In the genomic region with DNA sequence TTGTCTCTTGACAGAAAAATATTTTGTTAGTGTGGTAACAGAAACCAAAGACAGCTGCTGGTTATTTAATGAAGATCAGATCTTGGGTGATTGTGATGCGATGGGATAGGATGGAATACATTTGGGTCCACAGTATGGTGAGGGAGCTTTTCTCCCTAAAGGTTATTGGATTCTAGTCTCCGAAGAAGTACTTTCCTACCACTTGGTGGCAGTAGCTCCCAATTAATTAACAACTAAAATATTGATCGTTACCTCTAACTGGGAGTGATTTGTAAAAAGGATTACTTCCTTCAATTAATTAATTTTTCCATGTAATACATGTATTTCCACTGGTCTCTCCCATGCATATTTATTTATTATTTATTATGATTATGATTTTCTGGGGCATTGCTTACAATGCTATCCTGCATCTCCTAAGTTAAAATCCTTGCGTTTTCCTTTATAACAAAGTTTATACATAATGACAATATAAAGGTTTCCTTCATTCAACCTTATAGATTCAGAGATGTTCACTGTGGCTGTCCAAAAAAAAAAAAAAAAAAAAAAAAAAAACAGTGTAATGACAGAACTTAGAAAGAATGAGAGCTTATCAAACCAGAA, we compare ENCODE assay signal across 9 cellular contexts. TPM values are rescaled to one million over a fixed set of nuclear protein-coding genes. Genes with fewer than 3 reads are reported as not detected.
A peak's percentile ranks its signal among the peaks of the same experiment; 100 is the strongest.
DNase-seq lines count a peak whose midpoint lies in the region; ATAC-seq, FAIRE-seq and TF ChIP-seq lines count a peak whose summit lies in the region.
"Had no signal": no experiment of that assay in that cellular context is flagged by ENCODE, and none has a peak within 500 bp of the region (broad histone marks: within the 10 kb centered on the region; RNA-seq: fewer than 3 reads in every experiment).

No MANE protein-coding gene starts in this region.

- peaks cover 6% of the 10 kb centered on the region for H3K4me1 Mint-ChIP-seq in astrocyte (ENCODE audit: low read depth, unreplicated experiment)
- H3K4me1 Mint-ChIP-seq in stimulated activated memory B cell treated with anti-CD40 and anti-IgM and Interleukin-4, amounts not matched to agents 10 μg/mL and 1 μg/mL and 100 μg/mL, for 72 hours, result no peaks in the 10 kb centered on the region

- DNase-seq in NCI-H2171 (lab: John Stamatoyannopoulos, UW) (peak; percentile 2), astrocyte (ENCODE audit: low read depth) (peak; percentile 20), T1000 (lab: John Stamatoyannopoulos, UW) (no peak)

- peak; percentile 74 to 77 for TF ChIP-seq RAD21 in liver (IDR thresholded peaks at IDR 0.05)

- no peak overlapping the region for H3K9ac ChIP-seq in astrocyte (ENCODE audit: low read length)
- H3K9ac ChIP-seq in liver (ENCODE audit: low read depth in 1 of 2, low read length in 2 of 2), result no peak overlapping the region

- H3K27ac Mint-ChIP-seq in astrocyte (ENCODE audit: unreplicated experiment), result no peak overlapping the region
- H3K27ac Mint-ChIP-seq in stimulated activated memory B cell treated with anti-CD40 and anti-IgM and Interleukin-4, amounts not matched to agents 10 μg/mL and 1 μg/mL and 100 μg/mL, for 72 hours, result no peak overlapping the region

- no peaks in the 10 kb centered on the region for H3K9me3 Mint-ChIP-seq in astrocyte (ENCODE audit: unreplicated experiment)
- no peaks in the 10 kb centered on the region for H3K9me3 Mint-ChIP-seq in stimulated activated memory B cell treated with anti-CD40 and anti-IgM and Interleukin-4, amounts not matched to agents 10 μg/mL and 1 μg/mL and 100 μg/mL, for 72 hours

- H3K4me1 ChIP-seq in astrocyte (ENCODE audit: insufficient read depth, low read length) (no peaks in the 10 kb centered on the region), liver (ENCODE audit: control insufficient read depth in 4 of 4, insufficient read depth in 4 of 4, low read length in 3 of 4) (no peaks in the 10 kb centered on the region)

- no peak overlapping the region for H3K27ac ChIP-seq in C4-2B
- H3K27ac ChIP-seq in astrocyte (ENCODE audit: low read depth, low read length), result no peak overlapping the region
- H3K27ac ChIP-seq in liver (ENCODE audit: low read depth in 1 of 2, low read length in 2 of 2), result no peak overlapping the region

- no peak overlapping the region for H2AFZ ChIP-seq in astrocyte (ENCODE audit: low read depth, low read length)

- no peaks in the 10 kb centered on the region for H4K20me1 ChIP-seq in astrocyte (ENCODE audit: insufficient read depth, low read length)

- H3K4me3 Mint-ChIP-seq in astrocyte (ENCODE audit: unreplicated experiment), result no peak overlapping the region
- no peak overlapping the region for H3K4me3 Mint-ChIP-seq in stimulated activated memory B cell treated with anti-CD40 and anti-IgM and Interleukin-4, amounts not matched to agents 10 μg/mL and 1 μg/mL and 100 μg/mL, for 72 hours

- H3K79me2 ChIP-seq in astrocyte (ENCODE audit: insufficient read depth, low read length), result no peaks in the 10 kb centered on the region

- no peak overlapping the region for H3K4me3 ChIP-seq in astrocyte (ENCODE audit: insufficient read depth, low read depth, low read length)
- H3K4me3 ChIP-seq in liver (ENCODE audit: low read depth in 1 of 3, low read length in 3 of 3), result no peak overlapping the region
- H3K4me3 ChIP-seq: lung had no signal

- H3K36me3 Mint-ChIP-seq in astrocyte (ENCODE audit: low read depth, unreplicated experiment), result no peaks in the 10 kb centered on the region
- no peaks in the 10 kb centered on the region for H3K36me3 Mint-ChIP-seq in stimulated activated memory B cell treated with anti-CD40 and anti-IgM and Interleukin-4, amounts not matched to agents 10 μg/mL and 1 μg/mL and 100 μg/mL, for 72 hours

- H3K27me3 ChIP-seq in astrocyte (ENCODE audit: insufficient read depth, low read length) (no peaks in the 10 kb centered on the region), liver (ENCODE audit: control insufficient read depth in 4 of 4, insufficient read depth in 4 of 4, low read length in 3 of 4) (peaks cover 0 to 6% (median 0%) of the 10 kb centered on the region in 4 donors)

- ATAC-seq in GM21717 (IDR thresholded peaks at IDR 0.05; ENCODE audit: unreplicated experiment), result peak; percentile 46
- no peak for ATAC-seq in GM18873 (IDR thresholded peaks at IDR 0.05; ENCODE audit: low FRiP score, unreplicated experiment)
- no peak for ATAC-seq in stimulated activated memory B cell treated with anti-CD40 and anti-IgM and Interleukin-4, amounts not matched to agents 10 μg/mL and 1 μg/mL and 100 μg/mL, for 72 hours

- H3K9me3 ChIP-seq in astrocyte (ENCODE audit: insufficient read depth, low read depth, low read length) (no peaks in the 10 kb centered on the region), liver (ENCODE audit: control insufficient read depth in 4 of 4, low read length in 3 of 4) (no peaks in the 10 kb centered on the region)

- TF ChIP-seq CTCF in C4-2B (conservative IDR thresholded peaks at IDR 0.05) (peak; percentile 78), astrocyte (IDR thresholded peaks at IDR 0.05; ENCODE audit: insufficient read depth, low read depth, low read length) (peak; percentile 48), liver (IDR thresholded peaks at IDR 0.05; ENCODE audit: low read depth, low read length, missing input control) (peak; percentile 61)

- no peak overlapping the region for H3K4me2 ChIP-seq in astrocyte (ENCODE audit: low read length)

- WGBS in liver, result 32% methylated on average over 4 of the region's 4 CpGs

- no peaks in the 10 kb centered on the region for H3K27me3 Mint-ChIP-seq in astrocyte (ENCODE audit: low read depth, unreplicated experiment)
- H3K27me3 Mint-ChIP-seq in stimulated activated memory B cell treated with anti-CD40 and anti-IgM and Interleukin-4, amounts not matched to agents 10 μg/mL and 1 μg/mL and 100 μg/mL, for 72 hours, result no peaks in the 10 kb centered on the region

- no peak for FAIRE-seq in astrocyte (lab: Jason Lieb, UNC)

- H3K36me3 ChIP-seq in astrocyte (ENCODE audit: insufficient read depth, low read length) (no peaks in the 10 kb centered on the region), liver (ENCODE audit: control insufficient read depth in 4 of 4, insufficient read depth in 3 of 4, low read depth in 1 of 4, low read length in 3 of 4) (no peaks in the 10 kb centered on the region)

TF ChIP-seq in liver, 16 proteins besides CTCF, POLR2A, EP300 and RAD21:
- TF ChIP-seq JUND (IDR thresholded peaks at IDR 0.05) (no peak), RXRA (IDR thresholded peaks at IDR 0.05) (no peak), HNF4G (IDR thresholded peaks at IDR 0.05) (no peak), YY1 (IDR thresholded peaks at IDR 0.05) (no peak), EGR1 (IDR thresholded peaks at IDR 0.05; ENCODE audit: low read depth in 2 of 2) (no peak), FOXA1 (IDR thresholded peaks at IDR 0.05) (no peak), GABPA (IDR thresholded peaks at IDR 0.05 in 1 of 2, conservative IDR thresholded peaks at IDR 0.05 in 1 of 2) (no peak)
- TF ChIP-seq, protein P1, sequence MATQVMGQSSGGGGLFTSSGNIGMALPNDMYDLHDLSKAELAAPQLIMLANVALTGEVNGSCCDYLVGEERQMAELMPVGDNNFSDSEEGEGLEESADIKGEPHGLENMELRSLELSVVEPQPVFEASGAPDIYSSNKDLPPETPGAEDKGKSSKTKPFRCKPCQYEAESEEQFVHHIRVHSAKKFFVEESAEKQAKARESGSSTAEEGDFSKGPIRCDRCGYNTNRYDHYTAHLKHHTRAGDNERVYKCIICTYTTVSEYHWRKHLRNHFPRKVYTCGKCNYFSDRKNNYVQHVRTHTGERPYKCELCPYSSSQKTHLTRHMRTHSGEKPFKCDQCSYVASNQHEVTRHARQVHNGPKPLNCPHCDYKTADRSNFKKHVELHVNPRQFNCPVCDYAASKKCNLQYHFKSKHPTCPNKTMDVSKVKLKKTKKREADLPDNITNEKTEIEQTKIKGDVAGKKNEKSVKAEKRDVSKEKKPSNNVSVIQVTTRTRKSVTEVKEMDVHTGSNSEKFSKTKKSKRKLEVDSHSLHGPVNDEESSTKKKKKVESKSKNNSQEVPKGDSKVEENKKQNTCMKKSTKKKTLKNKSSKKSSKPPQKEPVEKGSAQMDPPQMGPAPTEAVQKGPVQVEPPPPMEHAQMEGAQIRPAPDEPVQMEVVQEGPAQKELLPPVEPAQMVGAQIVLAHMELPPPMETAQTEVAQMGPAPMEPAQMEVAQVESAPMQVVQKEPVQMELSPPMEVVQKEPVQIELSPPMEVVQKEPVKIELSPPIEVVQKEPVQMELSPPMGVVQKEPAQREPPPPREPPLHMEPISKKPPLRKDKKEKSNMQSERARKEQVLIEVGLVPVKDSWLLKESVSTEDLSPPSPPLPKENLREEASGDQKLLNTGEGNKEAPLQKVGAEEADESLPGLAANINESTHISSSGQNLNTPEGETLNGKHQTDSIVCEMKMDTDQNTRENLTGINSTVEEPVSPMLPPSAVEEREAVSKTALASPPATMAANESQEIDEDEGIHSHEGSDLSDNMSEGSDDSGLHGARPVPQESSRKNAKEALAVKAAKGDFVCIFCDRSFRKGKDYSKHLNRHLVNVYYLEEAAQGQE (IDR thresholded peaks at IDR 0.05), result no peak
- TF ChIP-seq, protein P2, sequence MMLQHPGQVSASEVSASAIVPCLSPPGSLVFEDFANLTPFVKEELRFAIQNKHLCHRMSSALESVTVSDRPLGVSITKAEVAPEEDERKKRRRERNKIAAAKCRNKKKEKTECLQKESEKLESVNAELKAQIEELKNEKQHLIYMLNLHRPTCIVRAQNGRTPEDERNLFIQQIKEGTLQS (IDR thresholded peaks at IDR 0.05), result no peak
- TF ChIP-seq, protein P3, sequence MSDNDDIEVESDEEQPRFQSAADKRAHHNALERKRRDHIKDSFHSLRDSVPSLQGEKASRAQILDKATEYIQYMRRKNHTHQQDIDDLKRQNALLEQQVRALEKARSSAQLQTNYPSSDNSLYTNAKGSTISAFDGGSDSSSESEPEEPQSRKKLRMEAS (IDR thresholded peaks at IDR 0.05), result no peak
- TF ChIP-seq, protein P4, sequence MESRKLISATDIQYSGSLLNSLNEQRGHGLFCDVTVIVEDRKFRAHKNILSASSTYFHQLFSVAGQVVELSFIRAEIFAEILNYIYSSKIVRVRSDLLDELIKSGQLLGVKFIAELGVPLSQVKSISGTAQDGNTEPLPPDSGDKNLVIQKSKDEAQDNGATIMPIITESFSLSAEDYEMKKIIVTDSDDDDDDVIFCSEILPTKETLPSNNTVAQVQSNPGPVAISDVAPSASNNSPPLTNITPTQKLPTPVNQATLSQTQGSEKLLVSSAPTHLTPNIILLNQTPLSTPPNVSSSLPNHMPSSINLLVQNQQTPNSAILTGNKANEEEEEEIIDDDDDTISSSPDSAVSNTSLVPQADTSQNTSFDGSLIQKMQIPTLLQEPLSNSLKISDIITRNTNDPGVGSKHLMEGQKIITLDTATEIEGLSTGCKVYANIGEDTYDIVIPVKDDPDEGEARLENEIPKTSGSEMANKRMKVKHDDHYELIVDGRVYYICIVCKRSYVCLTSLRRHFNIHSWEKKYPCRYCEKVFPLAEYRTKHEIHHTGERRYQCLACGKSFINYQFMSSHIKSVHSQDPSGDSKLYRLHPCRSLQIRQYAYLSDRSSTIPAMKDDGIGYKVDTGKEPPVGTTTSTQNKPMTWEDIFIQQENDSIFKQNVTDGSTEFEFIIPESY (IDR thresholded peaks at IDR 0.05), result no peak

RNA-seq across cellular contexts. Expression of a gene that starts 25.6 kb away (rescaled TPM):
- not detected in 2 replicates for total RNA-seq in astrocyte
- not detected for total RNA-seq in liver
- polyA plus RNA-seq in liver, result not detected
- polyA plus RNA-seq: lung had no signal

RNA-seq across cellular contexts. Expression of a gene that starts 39.0 kb away (rescaled TPM):
- total RNA-seq in astrocyte, result 18.9 and 21.7 TPM in 2 replicates
- 1 to 10 TPM; 6.9 to 9.8 TPM for total RNA-seq in liver
- polyA plus RNA-seq in liver, result 10 to 100 TPM in 1 of 2 donors, 1 to 10 TPM in 1; 3.1 to 15.3 TPM
